9 cellular contexts compared by ENCODE assay signal in genomic region chr16:89599451-89599858, GRCh38. TPM values are rescaled to one million over a fixed set of nuclear protein-coding genes. Genes with fewer than 3 reads are reported as not detected.
A peak's percentile ranks its signal among the peaks of the same experiment; 100 is the strongest.
DNase-seq lines count a peak whose midpoint lies in the region; TF ChIP-seq lines count a peak whose summit lies in the region.
"Had no signal": no experiment of that assay in that cellular context is flagged by ENCODE, and none has a peak within 500 bp of the region (broad histone marks: within the 10 kb centered on the region; RNA-seq: fewer than 3 reads in every experiment).

No MANE protein-coding gene starts in this region.

- H3K4me3 Mint-ChIP-seq in activated naive CD4-positive, alpha-beta T cell treated with anti-CD3 and anti-CD28 coated beads, Interleukin-2, amount 10 ng/mL, durations not matched to agents 7 days and 5 days = no peak overlapping the region
- no peak overlapping the region for H3K4me3 Mint-ChIP-seq in nephron

- H3K9me3 Mint-ChIP-seq in activated naive CD4-positive, alpha-beta T cell treated with anti-CD3 and anti-CD28 coated beads, Interleukin-2, amount 10 ng/mL, durations not matched to agents 7 days and 5 days = no peaks in the 10 kb centered on the region
- no peaks in the 10 kb centered on the region for H3K9me3 Mint-ChIP-seq in nephron

- H3K36me3 Mint-ChIP-seq in activated naive CD4-positive, alpha-beta T cell treated with anti-CD3 and anti-CD28 coated beads, Interleukin-2, amount 10 ng/mL, durations not matched to agents 7 days and 5 days = no peaks in the 10 kb centered on the region
- H3K36me3 Mint-ChIP-seq in nephron (ENCODE audit: low read depth) = no peaks in the 10 kb centered on the region

- H3K4me1 ChIP-seq in left ventricle myocardium inferior = peaks cover 9% of the 10 kb centered on the region

- no peak overlapping the region for H3K27ac ChIP-seq in left ventricle myocardium inferior (replicated peaks)
- H3K27ac ChIP-seq: VCaP had no signal

- H3K36me3 ChIP-seq in left ventricle myocardium inferior = no peaks in the 10 kb centered on the region

- intact Hi-C loops in left ventricle myocardium inferior (cut with micrococcal nuclease) = no loop called here

- DNase-seq in NCI-H146 (lab: John Stamatoyannopoulos, UW) = peak; percentile 50
- no peak for DNase-seq in NCI-H146 treated with DMSO at 0.1 percent for 48 hours (lab: John Stamatoyannopoulos, UW; ENCODE audit: unreplicated experiment)
- DNase-seq in LHCN-M2 (ENCODE audit: low read depth) = peak; percentile 41
- DNase-seq in activated naive CD4-positive, alpha-beta T cell treated with anti-CD3 and anti-CD28 coated beads, Interleukin-2, amount 10 ng/mL, durations not matched to agents 7 days and 5 days = peak; percentile 48
- DNase-seq in Ammon's horn (ENCODE audit: low spot score) = no peak
- no peak for DNase-seq in left ventricle myocardium inferior
- DNase-seq in GM03348 (ENCODE audit: low spot score) = no peak

- H3K9me3 ChIP-seq in left ventricle myocardium inferior (replicated peaks) = no peaks in the 10 kb centered on the region

- H3K27ac Mint-ChIP-seq in activated naive CD4-positive, alpha-beta T cell treated with anti-CD3 and anti-CD28 coated beads, Interleukin-2, amount 10 ng/mL, durations not matched to agents 7 days and 5 days = no peak overlapping the region
- no peak overlapping the region for H3K27ac Mint-ChIP-seq in nephron

- peaks cover 20% of the 10 kb centered on the region for H3K27me3 ChIP-seq in left ventricle myocardium inferior (ENCODE audit: low read depth)

- H3K27me3 Mint-ChIP-seq in activated naive CD4-positive, alpha-beta T cell treated with anti-CD3 and anti-CD28 coated beads, Interleukin-2, amount 10 ng/mL, durations not matched to agents 7 days and 5 days = peaks cover 23% of the 10 kb centered on the region
- peaks cover 7% of the 10 kb centered on the region for H3K27me3 Mint-ChIP-seq in nephron (ENCODE audit: low read depth)

- no peak overlapping the region for H3K4me3 ChIP-seq in left ventricle myocardium inferior

- CTCF ChIA-PET in activated naive CD4-positive, alpha-beta T cell treated with anti-CD3 and anti-CD28 coated beads, Interleukin-2, amount 10 ng/mL, durations not matched to agents 7 days and 5 days (lab: Charles Lee) = interaction anchor here (0.6 to 1.4 kb wide), 5 partner anchors 9 to 125 kb away, joined by 3 to 4 read pairs (median 3); no protein-coding TSS in a partner anchor

- peaks cover 16% of the 10 kb centered on the region for H3K4me1 Mint-ChIP-seq in activated naive CD4-positive, alpha-beta T cell treated with anti-CD3 and anti-CD28 coated beads, Interleukin-2, amount 10 ng/mL, durations not matched to agents 7 days and 5 days
- peaks cover 6% of the 10 kb centered on the region for H3K4me1 Mint-ChIP-seq in nephron

- peak in 2 of 3 experiments; percentile 9 to 19 for TF ChIP-seq CTCF in nephron (IDR thresholded peaks at IDR 0.05; ENCODE audit: unreplicated experiment in 3 of 3)
- no peak for TF ChIP-seq CTCF in left ventricle myocardium inferior (IDR thresholded peaks at IDR 0.05; ENCODE audit: borderline replicate concordance)

RNA-seq across cellular contexts. Expression of gene DPEP1, which starts 14.0 kb away (rescaled TPM):
- total RNA-seq in LHCN-M2 (2014; rRNA removed) (0.46 TPM in 1 of 2 replicates, not detected in the other), left ventricle myocardium inferior (not detected)
- not detected for polyA plus RNA-seq in LHCN-M2 (2012)

RNA-seq across cellular contexts. Expression of gene CPNE7, which starts 23.9 kb away (rescaled TPM):
- total RNA-seq in LHCN-M2 (2014; rRNA removed) (119 and 147 TPM in 2 replicates), left ventricle myocardium inferior (not detected)
- 44.6 TPM for polyA plus RNA-seq in LHCN-M2 (2012)

RNA-seq across cellular contexts. Expression of gene RPL13, which starts 39.0 kb away (rescaled TPM):
- total RNA-seq in LHCN-M2 (2014; rRNA removed) (4,987 and 9,010 TPM in 2 replicates), left ventricle myocardium inferior (1,030 TPM)
- polyA plus RNA-seq in LHCN-M2 (2012) = 3,014 TPM

RNA-seq across cellular contexts. Expression of gene CHMP1A, which starts 58.1 kb away (rescaled TPM):
- total RNA-seq in LHCN-M2 (2014; rRNA removed) (97.0 and 107 TPM in 2 replicates), left ventricle myocardium inferior (37.3 TPM)
- 84.9 TPM for polyA plus RNA-seq in LHCN-M2 (2012)

RNA-seq across cellular contexts. Expression of gene SPATA33, which starts 58.2 kb away (rescaled TPM):
- total RNA-seq in LHCN-M2 (2014; rRNA removed) (10.7 and 10.9 TPM in 2 replicates), left ventricle myocardium inferior (3.6 TPM)
- polyA plus RNA-seq in LHCN-M2 (2012) = 8.7 TPM

Comparison
In these comparisons a context has a peak if more than half of its experiments do, and no peak if none do; other contexts are left out.
1. DNase-seq: peak in NCI-H146 (single experiment), LHCN-M2 (single experiment) and activated naive CD4-positive, alpha-beta T cell treated with anti-CD3 and anti-CD28 coated beads, Interleukin-2, amount 10 ng/mL, durations not matched to agents 7 days and 5 days (single experiment); none in NCI-H146 treated with DMSO at 0.1 percent for 48 hours (single experiment), Ammon's horn (single experiment), left ventricle myocardium inferior (single experiment) and GM03348 (single experiment).
2. RNA of gene CPNE7, which starts 23.9 kb away (total RNA-seq): 119 to 147 TPM in LHCN-M2; not detected in left ventricle myocardium inferior (single experiment); every median in the first group is over 100 times any median in the second.